30 cellular contexts compared by ENCODE assay signal in the genomic region with DNA sequence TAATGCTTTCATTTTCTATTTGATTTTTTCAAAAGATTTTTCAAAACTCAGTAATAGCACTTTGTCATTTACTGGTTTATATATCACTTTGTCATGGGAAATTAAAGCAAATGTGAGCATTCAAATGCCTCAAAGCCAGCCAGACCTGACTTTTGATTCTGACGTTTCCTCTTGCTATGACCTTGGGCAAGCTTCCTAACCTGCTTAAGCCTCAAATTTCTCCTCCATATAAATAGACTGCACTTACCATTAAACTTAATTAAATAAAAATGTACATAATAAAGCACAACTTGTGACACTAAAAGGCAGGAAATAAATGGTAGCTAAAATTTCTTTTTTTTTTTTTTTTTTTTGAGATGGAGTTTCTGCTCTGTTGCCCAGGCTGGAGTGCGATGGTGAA.
"Had no signal": no experiment of that assay in that cellular context is flagged by ENCODE, and none has a peak within 500 bp of the region (broad histone marks: within the 10 kb centered on the region; RNA-seq: fewer than 3 reads in every experiment).

No MANE protein-coding gene starts in this region.

- H3K27ac ChIP-seq: body of pancreas, brain microvascular endothelial cell, breast epithelium, WERI-Rb-1 had no signal

- H3K4me1 ChIP-seq: breast epithelium had no signal

- H3K27me3 ChIP-seq: body of pancreas, brain microvascular endothelial cell, breast epithelium had no signal

- H3K9me3 ChIP-seq: body of pancreas, breast epithelium had no signal

- H3K36me3 ChIP-seq: brain microvascular endothelial cell, breast epithelium, WERI-Rb-1 had no signal

- ATAC-seq: activated CD4-positive, alpha-beta T cell treated with anti-CD3 and anti-CD28 coated beads for 36 hours; activated CD4-positive, CD25-positive, alpha-beta regulatory T cell treated with anti-CD3 and anti-CD28 coated beads, Interleukin-2, amount 50 U/mL, for 24 hours; activated CD8-positive, alpha-beta memory T cell treated with anti-CD3 and anti-CD28 coated beads, Interleukin-2, amount 10 ng/mL, durations not matched to agents 7 days and 5 days; activated CD8-positive, alpha-beta T cell treated with anti-CD3 and anti-CD28 coated beads, Interleukin-2, amount 10 ng/mL, durations not matched to agents 7 days and 5 days; activated naive CD8-positive, alpha-beta T cell treated with anti-CD3 and anti-CD28 coated beads, Interleukin-2, amount 50 U/mL, for 24 hours; body of pancreas; WTC11 had no signal

- DNase-seq: activated CD4-positive, alpha-beta memory T cell treated with anti-CD3 and anti-CD28 coated beads, Interleukin-2, amount 10 ng/mL, durations not matched to agents 7 days and 5 days; activated CD4-positive, alpha-beta T cell treated with anti-CD3 and anti-CD28 coated beads for 1 hour; activated CD4-positive, alpha-beta T cell treated with anti-CD3 and anti-CD28 coated beads for 36 hours; activated CD4-positive, alpha-beta T cell treated with anti-CD3 and anti-CD28 coated beads for 48 hours; activated CD4-positive, alpha-beta T cell treated with anti-CD3 and anti-CD28 coated beads, Interleukin-2, amount 10 ng/mL, durations not matched to agents 7 days and 5 days; activated CD4-positive, alpha-beta T cell treated with anti-CD3 and anti-CD28 coated beads, Interleukin-2, amount 50 U/mL, for 48 hours; activated CD4-positive, CD25-positive, alpha-beta regulatory T cell; activated CD8-positive, alpha-beta memory T cell treated with anti-CD3 and anti-CD28 coated beads for 24 hours; activated CD8-positive, alpha-beta memory T cell treated with anti-CD3 and anti-CD28 coated beads, Interleukin-2, amount 10 ng/mL, durations not matched to agents 7 days and 5 days; activated CD8-positive, alpha-beta memory T cell treated with anti-CD3 and anti-CD28 coated beads, Interleukin-2, amount 50 U/mL, for 48 hours; activated CD8-positive, alpha-beta T cell treated with anti-CD3 and anti-CD28 coated beads, Interleukin-2, amount 10 ng/mL, durations not matched to agents 7 days and 5 days; activated effector memory CD4-positive, alpha-beta T cell treated with Interleukin-2 at 50 U/mL for 16 hours; activated gamma-delta T cell; activated naive CD4-positive, alpha-beta T cell treated with anti-CD3 and anti-CD28 coated beads, Interleukin-2, amount 10 ng/mL, durations not matched to agents 7 days and 5 days; activated naive CD4-positive, alpha-beta T cell treated with Interleukin-2 at 50 U/mL for 16 hours; activated naive CD8-positive, alpha-beta T cell treated with anti-CD3 and anti-CD28 coated beads, Interleukin-2, amount 10 ng/mL, durations not matched to agents 7 days and 5 days; activated naive CD8-positive, alpha-beta T cell treated with anti-CD3 and anti-CD28 coated beads, Interleukin-2, amount 50 U/mL, for 24 hours; activated T-cell treated with anti-CD3 and anti-CD28 coated beads, Interleukin-2, amount 50 U/mL, for 24 hours; activated T-cell treated with anti-CD3 and anti-CD28 coated beads, Interleukin-2, amount 50 U/mL, for 48 hours; amniotic stem cell; aorta; brain microvascular endothelial cell; central memory CD4-positive, alpha-beta T cell; T-helper 2 cell; T-helper 9 cell; WERI-Rb-1 had no signal

- H3K4me3 ChIP-seq: body of pancreas, breast epithelium had no signal
